In the genomic region with DNA sequence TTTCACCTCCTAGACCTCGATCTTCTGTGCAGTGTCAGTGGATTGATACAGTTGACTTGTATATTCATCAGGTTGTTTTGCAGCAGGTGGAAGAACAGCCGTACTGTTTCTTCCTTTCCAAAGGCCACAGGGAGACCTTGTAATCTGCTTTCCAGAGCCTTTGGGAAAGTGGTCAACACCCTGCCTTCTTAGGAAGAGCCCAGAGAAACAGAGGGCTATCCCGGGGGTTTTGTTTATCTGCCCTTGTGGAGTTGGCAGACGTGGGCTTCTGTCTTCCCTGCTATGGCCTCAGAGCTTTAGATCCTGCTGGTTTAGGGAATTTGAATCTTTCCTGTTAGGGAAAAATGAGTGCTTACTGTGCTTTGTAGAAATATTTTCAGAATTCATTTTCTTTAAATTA, we compare ENCODE assay signal across 1 cellular context.
TF ChIP-seq lines count a peak whose summit lies in the region.

No MANE protein-coding gene starts in this region.

TF ChIP-seq in GM23338, 12 proteins besides CTCF, POLR2A, EP300 and RAD21 (continued from another document):
- TF ChIP-seq, protein P1, sequence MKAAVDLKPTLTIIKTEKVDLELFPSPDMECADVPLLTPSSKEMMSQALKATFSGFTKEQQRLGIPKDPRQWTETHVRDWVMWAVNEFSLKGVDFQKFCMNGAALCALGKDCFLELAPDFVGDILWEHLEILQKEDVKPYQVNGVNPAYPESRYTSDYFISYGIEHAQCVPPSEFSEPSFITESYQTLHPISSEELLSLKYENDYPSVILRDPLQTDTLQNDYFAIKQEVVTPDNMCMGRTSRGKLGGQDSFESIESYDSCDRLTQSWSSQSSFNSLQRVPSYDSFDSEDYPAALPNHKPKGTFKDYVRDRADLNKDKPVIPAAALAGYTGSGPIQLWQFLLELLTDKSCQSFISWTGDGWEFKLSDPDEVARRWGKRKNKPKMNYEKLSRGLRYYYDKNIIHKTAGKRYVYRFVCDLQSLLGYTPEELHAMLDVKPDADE (IDR thresholded peaks at IDR 0.05): no peak
- TF ChIP-seq NANOG (IDR thresholded peaks at IDR 0.05; ENCODE audit: borderline replicate concordance): no peak
- TF ChIP-seq JUNB (IDR thresholded peaks at IDR 0.05; ENCODE audit: unreplicated experiment): no peak
- TF ChIP-seq CREB1 (CRISPR knock-in tag; IDR thresholded peaks at IDR 0.05; ENCODE audit: low read depth): no peak
- TF ChIP-seq EZH2 (IDR thresholded peaks at IDR 0.05; ENCODE audit: low read depth, unreplicated experiment): no peak
- TF ChIP-seq STAT1 (IDR thresholded peaks at IDR 0.05; ENCODE audit: unreplicated experiment): no peak
- TF ChIP-seq, protein P2, sequence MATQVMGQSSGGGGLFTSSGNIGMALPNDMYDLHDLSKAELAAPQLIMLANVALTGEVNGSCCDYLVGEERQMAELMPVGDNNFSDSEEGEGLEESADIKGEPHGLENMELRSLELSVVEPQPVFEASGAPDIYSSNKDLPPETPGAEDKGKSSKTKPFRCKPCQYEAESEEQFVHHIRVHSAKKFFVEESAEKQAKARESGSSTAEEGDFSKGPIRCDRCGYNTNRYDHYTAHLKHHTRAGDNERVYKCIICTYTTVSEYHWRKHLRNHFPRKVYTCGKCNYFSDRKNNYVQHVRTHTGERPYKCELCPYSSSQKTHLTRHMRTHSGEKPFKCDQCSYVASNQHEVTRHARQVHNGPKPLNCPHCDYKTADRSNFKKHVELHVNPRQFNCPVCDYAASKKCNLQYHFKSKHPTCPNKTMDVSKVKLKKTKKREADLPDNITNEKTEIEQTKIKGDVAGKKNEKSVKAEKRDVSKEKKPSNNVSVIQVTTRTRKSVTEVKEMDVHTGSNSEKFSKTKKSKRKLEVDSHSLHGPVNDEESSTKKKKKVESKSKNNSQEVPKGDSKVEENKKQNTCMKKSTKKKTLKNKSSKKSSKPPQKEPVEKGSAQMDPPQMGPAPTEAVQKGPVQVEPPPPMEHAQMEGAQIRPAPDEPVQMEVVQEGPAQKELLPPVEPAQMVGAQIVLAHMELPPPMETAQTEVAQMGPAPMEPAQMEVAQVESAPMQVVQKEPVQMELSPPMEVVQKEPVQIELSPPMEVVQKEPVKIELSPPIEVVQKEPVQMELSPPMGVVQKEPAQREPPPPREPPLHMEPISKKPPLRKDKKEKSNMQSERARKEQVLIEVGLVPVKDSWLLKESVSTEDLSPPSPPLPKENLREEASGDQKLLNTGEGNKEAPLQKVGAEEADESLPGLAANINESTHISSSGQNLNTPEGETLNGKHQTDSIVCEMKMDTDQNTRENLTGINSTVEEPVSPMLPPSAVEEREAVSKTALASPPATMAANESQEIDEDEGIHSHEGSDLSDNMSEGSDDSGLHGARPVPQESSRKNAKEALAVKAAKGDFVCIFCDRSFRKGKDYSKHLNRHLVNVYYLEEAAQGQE (IDR thresholded peaks at IDR 0.05; ENCODE audit: unreplicated experiment): no peak
- TF ChIP-seq POLR2AphosphoS5 (IDR thresholded peaks at IDR 0.05; ENCODE audit: low read depth): no peak
